19 cellular contexts compared by ENCODE assay signal in genomic region chr1:91065337-91065736, GRCh38. TPM values are rescaled to one million over a fixed set of nuclear protein-coding genes. Genes with fewer than 3 reads are reported as not detected.
DNase-seq lines count a peak whose midpoint lies in the region; ATAC-seq, FAIRE-seq and TF ChIP-seq lines count a peak whose summit lies in the region.
"Had no signal": no experiment of that assay in that cellular context is flagged by ENCODE, and none has a peak within 500 bp of the region (broad histone marks: within the 10 kb centered on the region; RNA-seq: fewer than 3 reads in every experiment).

No MANE protein-coding gene starts in this region.

- H3K36me3 Mint-ChIP-seq in WTC11, result no peaks in the 10 kb centered on the region
- H3K36me3 Mint-ChIP-seq in CD14-positive monocyte, result no peaks in the 10 kb centered on the region
- H3K36me3 Mint-ChIP-seq: CD4-positive, CD25-positive, alpha-beta regulatory T cell had no signal

- H3K27me3 ChIP-seq in hepatocyte (no peaks in the 10 kb centered on the region), liver (ENCODE audit: control insufficient read depth in 4 of 4, insufficient read depth in 4 of 4, low read length in 3 of 4) (no peaks in the 10 kb centered on the region), pancreas (no peaks in the 10 kb centered on the region)
- H3K27me3 ChIP-seq: BLaER1 treated with 17β-estradiol and CSF1 and Interleukin-3, amounts not matched to agents 10 nM and 100 nM had no signal

- H3K4me3 ChIP-seq in hepatocyte (no peak overlapping the region), liver (ENCODE audit: low read depth in 1 of 3, low read length in 3 of 3) (peak overlapping the region in 1 of 3 donors; percentile 49), pancreas (no peak overlapping the region)
- H3K4me3 ChIP-seq: BLaER1 treated with 17β-estradiol and CSF1 and Interleukin-3, amounts not matched to agents 10 nM and 100 nM; GM23248; HAP-1 had no signal

- intact Hi-C loops in pancreas (cut with DNase I), result no loop called here
- intact Hi-C loops in CD14-positive monocyte (cut with micrococcal nuclease), result no loop called here

- no peaks in the 10 kb centered on the region for H4K20me1 ChIP-seq in hepatocyte (ENCODE audit: insufficient read depth, poor library complexity, severe bottlenecking)
- H4K20me1 ChIP-seq: BLaER1 treated with 17β-estradiol and CSF1 and Interleukin-3, amounts not matched to agents 10 nM and 100 nM had no signal

- H3K27ac Mint-ChIP-seq in WTC11 (no peak overlapping the region), CD14-positive monocyte (no peak overlapping the region)
- H3K27ac Mint-ChIP-seq: B cell; CD4-positive, CD25-positive, alpha-beta regulatory T cell had no signal

- no peaks in the 10 kb centered on the region for H3K79me2 ChIP-seq in hepatocyte

- no peak for FAIRE-seq in pancreas (lab: Jason Lieb, UNC)
- FAIRE-seq: D721Med had no signal

- TF ChIP-seq CTCF in WTC11 (IDR thresholded peaks at IDR 0.05), result no peak
- TF ChIP-seq CTCF in hepatocyte (IDR thresholded peaks at IDR 0.05; ENCODE audit: poor library complexity), result no peak
- TF ChIP-seq CTCF in liver (IDR thresholded peaks at IDR 0.05; ENCODE audit: low read depth, low read length, missing input control), result no peak
- no peak for TF ChIP-seq CTCF in pancreas (IDR thresholded peaks at IDR 0.05)
- no peak for TF ChIP-seq CTCF in CD14-positive monocyte (IDR thresholded peaks at IDR 0.05)

- peaks cover 22% of the 10 kb centered on the region for H3K9me3 Mint-ChIP-seq in WTC11
- peaks cover 10 to 29% (median 17%) of the 10 kb centered on the region in 7 donors for H3K9me3 Mint-ChIP-seq in CD14-positive monocyte

- ATAC-seq in WTC11 (peak; percentile 24; the same call in 1 of the 2 replicates), pancreas (peak; percentile 70 to 92 (median 87))

- H3K4me1 Mint-ChIP-seq in WTC11 (peaks cover 25% of the 10 kb centered on the region), CD14-positive monocyte (peaks cover 4% of the 10 kb centered on the region)

- 52% methylated on average over 4 of the region's 4 CpGs for WGBS in hepatocyte (ENCODE audit: low lambda C conversion rate, missing lambda C conversion rate)
- 36% methylated on average over 4 of the region's 4 CpGs for WGBS in liver
- 18 to 23% methylated on average over 4 of the region's 4 CpGs for WGBS in pancreas, 2 donors

- DNase-seq in WTC11 (ENCODE audit: low spot score) (no peak), hepatocyte (ENCODE audit: low spot score) (peak; percentile 24), pancreas (peak in 2 of 6 donors; percentile 8 to 53), CD14-positive monocyte (ENCODE audit: low spot score) (no peak), LoVo (ENCODE audit: low spot score) (no peak), NCI-H2029 treated with DMSO at 0.1 percent for 48 hours (lab: John Stamatoyannopoulos, UW) (no peak)
- no peak for DNase-seq in activated naive CD4-positive, alpha-beta T cell treated with Interleukin-2 at 50 U/mL for 16 hours
- DNase-seq: 8988T; Caco-2; CD4-positive, CD25-positive, alpha-beta regulatory T cell; DMS153; DMS79; GF-D8; GM23248 had no signal

- H3K4me1 ChIP-seq in hepatocyte (ENCODE audit: insufficient read depth) (no peaks in the 10 kb centered on the region), liver (ENCODE audit: control insufficient read depth in 4 of 4, insufficient read depth in 4 of 4, low read length in 3 of 4) (peaks cover 3 to 7% (median 5%) of the 10 kb centered on the region in 4 donors), pancreas (no peaks in the 10 kb centered on the region)
- H3K4me1 ChIP-seq: Caco-2, HAP-1 had no signal

- H3K9ac ChIP-seq in liver (ENCODE audit: low read depth in 1 of 2, low read length in 2 of 2), result no peak overlapping the region
- H3K9ac ChIP-seq: BLaER1 treated with 17β-estradiol and CSF1 and Interleukin-3, amounts not matched to agents 10 nM and 100 nM; GM23248 had no signal

- no peaks in the 10 kb centered on the region for H3K9me2 ChIP-seq in hepatocyte (replicated peaks; ENCODE audit: insufficient read depth)

- H3K4me3 Mint-ChIP-seq in WTC11 (no peak overlapping the region), CD14-positive monocyte (no peak overlapping the region)
- H3K4me3 Mint-ChIP-seq: B cell; CD4-positive, CD25-positive, alpha-beta regulatory T cell had no signal

- H2AFZ ChIP-seq in hepatocyte, result no peak overlapping the region
- H2AFZ ChIP-seq: GM23248 had no signal

- CTCF ChIA-PET in WTC11 (lab: Charles Lee), result no interaction called here

- H3K9me3 ChIP-seq in hepatocyte (ENCODE audit: low read depth) (no peaks in the 10 kb centered on the region), liver (ENCODE audit: control insufficient read depth in 4 of 4, low read length in 3 of 4) (no peaks in the 10 kb centered on the region), pancreas (no peaks in the 10 kb centered on the region)
- H3K9me3 ChIP-seq: Caco-2, HAP-1 had no signal

- peak overlapping the region; percentile 79 for H3K27ac ChIP-seq in hepatocyte
- peak overlapping the region in 1 of 2 donors; percentile 38 for H3K27ac ChIP-seq in liver (ENCODE audit: low read depth in 1 of 2, low read length in 2 of 2)
- no peak overlapping the region for H3K27ac ChIP-seq in pancreas
- H3K27ac ChIP-seq: BLaER1 treated with 17β-estradiol and CSF1 and Interleukin-3, amounts not matched to agents 10 nM and 100 nM; GM23248 had no signal

- no peak overlapping the region for H3K4me2 ChIP-seq in hepatocyte
- H3K4me2 ChIP-seq: BLaER1 treated with 17β-estradiol and CSF1 and Interleukin-3, amounts not matched to agents 10 nM and 100 nM had no signal

- H3K36me3 ChIP-seq in hepatocyte (replicated peaks; ENCODE audit: insufficient read depth, low read depth) (no peaks in the 10 kb centered on the region), liver (ENCODE audit: control insufficient read depth in 4 of 4, insufficient read depth in 3 of 4, low read depth in 1 of 4, low read length in 3 of 4) (no peaks in the 10 kb centered on the region), pancreas (no peaks in the 10 kb centered on the region)
- H3K36me3 ChIP-seq: HAP-1 had no signal

- POLR2A ChIA-PET in WTC11 (lab: Charles Lee), result no interaction called here

- peak; percentile 29 to 33 for TF ChIP-seq RAD21 in liver (IDR thresholded peaks at IDR 0.05)

- H3K27me3 Mint-ChIP-seq in WTC11 (ENCODE audit: low read depth), result no peaks in the 10 kb centered on the region
- H3K27me3 Mint-ChIP-seq in CD14-positive monocyte (ENCODE audit: low read depth in 3 of 3), result peaks cover 0 to 2% (median 0%) of the 10 kb centered on the region in 3 donors

TF ChIP-seq in WTC11, 78 proteins besides CTCF, POLR2A, EP300 and RAD21 (continues in another document):
- no peak for TF ChIP-seq ZNF219 (CRISPR knock-in tag; IDR thresholded peaks at IDR 0.05; ENCODE audit: borderline replicate concordance)
- no peak for TF ChIP-seq GTF2I (CRISPR knock-in tag; conservative IDR thresholded peaks at IDR 0.05)

TF ChIP-seq in liver, 16 proteins besides CTCF, POLR2A, EP300 and RAD21 (continues in another document):
- peak in 1 of 2 donors; percentile 41 for TF ChIP-seq RXRA (IDR thresholded peaks at IDR 0.05)
- TF ChIP-seq FOXA2 (IDR thresholded peaks at IDR 0.05), result no peak
- peak; percentile 60 for TF ChIP-seq YY1 (IDR thresholded peaks at IDR 0.05)
- no peak for TF ChIP-seq ATF3 (IDR thresholded peaks at IDR 0.05)
- no peak for TF ChIP-seq EGR1 (IDR thresholded peaks at IDR 0.05; ENCODE audit: low read depth in 2 of 2)
- TF ChIP-seq MAX (IDR thresholded peaks at IDR 0.05), result peak; percentile 25
- TF ChIP-seq REST (IDR thresholded peaks at IDR 0.05), result no peak
- TF ChIP-seq GABPA (IDR thresholded peaks at IDR 0.05 in 1 of 2, conservative IDR thresholded peaks at IDR 0.05 in 1 of 2), result no peak

RNA-seq across cellular contexts. Expression of gene ZNF644, which starts 43.5 kb away (rescaled TPM):
- total RNA-seq in WTC11 (2021) (71.4 to 78.1 TPM (median 74.7 TPM) in 3 replicates), hepatocyte (78.7 and 79.2 TPM in 2 replicates), liver (10 to 100 TPM; 35.6 to 38.8 TPM), pancreas (10 to 100 TPM; 15.9 to 33.6 (median 22.6) TPM)
- polyA plus RNA-seq in hepatocyte (39.8 and 42.0 TPM in 2 replicates), liver (10 to 100 TPM in 1 of 2 donors, 1 to 10 TPM in 1; 6.8 to 18.7 TPM), pancreas (10 to 100 TPM; 10.0 to 13.6 TPM), CD14-positive monocyte (10 to 100 TPM; 17.6 to 22.2 TPM)
